27 cellular contexts compared by ENCODE assay signal in the genomic region with DNA sequence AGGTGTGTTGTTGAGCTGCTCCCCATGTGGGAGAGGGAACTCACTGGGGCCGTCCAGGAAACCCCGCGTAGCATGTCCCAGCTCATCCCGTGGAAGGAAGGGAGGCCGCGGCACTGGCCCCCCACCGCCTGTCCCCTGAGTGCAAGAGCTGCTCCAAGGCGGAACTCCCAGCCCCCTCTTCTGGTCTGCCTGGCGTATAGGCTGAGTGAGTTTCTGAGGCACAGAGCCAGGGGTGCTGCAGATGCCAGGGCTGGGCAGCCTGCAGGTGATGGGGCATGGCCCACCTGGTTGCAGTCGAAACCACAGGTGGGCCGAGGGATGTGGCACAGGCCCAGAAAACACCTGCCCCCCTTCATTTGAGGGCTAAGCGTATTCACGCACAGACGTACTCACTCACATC. TPM values are rescaled to one million over a fixed set of nuclear protein-coding genes. Genes with fewer than 3 reads are reported as not detected.
"Had no signal": no experiment of that assay in that cellular context is flagged by ENCODE, and none has a peak within 500 bp of the region (broad histone marks: within the 10 kb centered on the region; RNA-seq: fewer than 3 reads in every experiment).

No MANE protein-coding gene starts in this region.

- ATAC-seq: activated naive CD4-positive, alpha-beta T cell treated with anti-CD3 and anti-CD28 coated beads, Interleukin-2, amount 50 U/mL, for 72 hours; activated T-helper 17 cell treated with anti-CD3 and anti-CD28 coated beads, Interleukin-2, amount 50 U/mL, for 72 hours; esophagus mucosa; left ventricle myocardium superior; natural killer cell; sciatic nerve; stimulated activated naive B cell treated with anti-CD40 and anti-IgM and Interleukin-4, amounts not matched to agents 10 μg/mL and 1 μg/mL and 100 μg/mL, for 72 hours; WTC11 had no signal

- FAIRE-seq: endothelial cell of umbilical vein, TTC549 had no signal

- H3K4me3 ChIP-seq: smooth muscle cell, testis had no signal

- H2AFZ ChIP-seq: parathyroid adenoma had no signal

- H3K27ac ChIP-seq: brain microvascular endothelial cell, neutrophil, parathyroid adenoma, testis had no signal

- H3K27me3 Mint-ChIP-seq: activated T-helper 17 cell treated with anti-CD3 and anti-CD28 coated beads, Interleukin-2, amount 50 U/mL, for 72 hours had no signal

- H3K4me1 Mint-ChIP-seq: activated T-helper 17 cell treated with anti-CD3 and anti-CD28 coated beads, Interleukin-2, amount 50 U/mL, for 72 hours; natural killer cell had no signal

- H3K36me3 ChIP-seq: brain microvascular endothelial cell, neutrophil had no signal

- H3K9me3 ChIP-seq: neutrophil, testis had no signal

- H3K79me2 ChIP-seq: parathyroid adenoma had no signal

- H3K27me3 ChIP-seq: testis had no signal

- H3K9me3 Mint-ChIP-seq: activated naive CD4-positive, alpha-beta T cell treated with anti-CD3 and anti-CD28 coated beads, Interleukin-2, amount 50 U/mL, for 72 hours; activated T-cell treated with anti-CD3 and anti-CD28 coated beads, Interleukin-2, amount 50 U/mL, for 24 hours; activated T-helper 17 cell treated with anti-CD3 and anti-CD28 coated beads, Interleukin-2, amount 50 U/mL, for 72 hours; natural killer cell; stimulated activated naive B cell treated with anti-CD40 and anti-IgM and Interleukin-4, amounts not matched to agents 10 μg/mL and 1 μg/mL and 100 μg/mL, for 72 hours had no signal

- H3K4me2 ChIP-seq: smooth muscle cell had no signal

- H3K4me1 ChIP-seq: parathyroid adenoma had no signal

- H3K9ac ChIP-seq: parathyroid adenoma had no signal

- DNase-seq: activated T-cell treated with anti-CD3 and anti-CD28 coated beads, Interleukin-2, amount 50 U/mL, for 24 hours; aorta; brain microvascular endothelial cell; caudate nucleus; dermis blood vessel endothelial cell; effector memory CD4-positive, alpha-beta T cell; foreskin melanocyte; glutamatergic neuron; hippocampal formation; left ventricle myocardium superior; midbrain; natural killer cell; stimulated activated CD4-positive, alpha-beta T cell treated with anti-CD3 and anti-CD28 coated beads, Interleukin-15, amount 100 ng/mL, for 24 hours; stimulated activated naive B cell treated with anti-CD40 and anti-IgM and Interleukin-4, amounts not matched to agents 10 μg/mL and 1 μg/mL and 100 μg/mL, for 72 hours; T-helper 1 cell; testis; trophoblast cell had no signal

- H3K27ac Mint-ChIP-seq: activated naive CD4-positive, alpha-beta T cell treated with anti-CD3 and anti-CD28 coated beads, Interleukin-2, amount 50 U/mL, for 72 hours; activated T-cell treated with anti-CD3 and anti-CD28 coated beads, Interleukin-2, amount 50 U/mL, for 24 hours; activated T-helper 17 cell treated with anti-CD3 and anti-CD28 coated beads, Interleukin-2, amount 50 U/mL, for 72 hours; natural killer cell had no signal

- H3K4me3 Mint-ChIP-seq: activated T-cell treated with anti-CD3 and anti-CD28 coated beads, Interleukin-2, amount 50 U/mL, for 24 hours; activated T-helper 17 cell treated with anti-CD3 and anti-CD28 coated beads, Interleukin-2, amount 50 U/mL, for 72 hours; natural killer cell; stimulated activated naive B cell treated with anti-CD40 and anti-IgM and Interleukin-4, amounts not matched to agents 10 μg/mL and 1 μg/mL and 100 μg/mL, for 72 hours; WTC11 had no signal

- H3K36me3 Mint-ChIP-seq: activated naive CD4-positive, alpha-beta T cell treated with anti-CD3 and anti-CD28 coated beads, Interleukin-2, amount 50 U/mL, for 72 hours; natural killer cell; WTC11 had no signal

RNA-seq across cellular contexts. Expression of gene ABLIM2, which starts 49.6 kb away (rescaled TPM):
- total RNA-seq: smooth muscle cell had no signal
